ENCODE assay signal across 8 cellular contexts in the genomic region with DNA sequence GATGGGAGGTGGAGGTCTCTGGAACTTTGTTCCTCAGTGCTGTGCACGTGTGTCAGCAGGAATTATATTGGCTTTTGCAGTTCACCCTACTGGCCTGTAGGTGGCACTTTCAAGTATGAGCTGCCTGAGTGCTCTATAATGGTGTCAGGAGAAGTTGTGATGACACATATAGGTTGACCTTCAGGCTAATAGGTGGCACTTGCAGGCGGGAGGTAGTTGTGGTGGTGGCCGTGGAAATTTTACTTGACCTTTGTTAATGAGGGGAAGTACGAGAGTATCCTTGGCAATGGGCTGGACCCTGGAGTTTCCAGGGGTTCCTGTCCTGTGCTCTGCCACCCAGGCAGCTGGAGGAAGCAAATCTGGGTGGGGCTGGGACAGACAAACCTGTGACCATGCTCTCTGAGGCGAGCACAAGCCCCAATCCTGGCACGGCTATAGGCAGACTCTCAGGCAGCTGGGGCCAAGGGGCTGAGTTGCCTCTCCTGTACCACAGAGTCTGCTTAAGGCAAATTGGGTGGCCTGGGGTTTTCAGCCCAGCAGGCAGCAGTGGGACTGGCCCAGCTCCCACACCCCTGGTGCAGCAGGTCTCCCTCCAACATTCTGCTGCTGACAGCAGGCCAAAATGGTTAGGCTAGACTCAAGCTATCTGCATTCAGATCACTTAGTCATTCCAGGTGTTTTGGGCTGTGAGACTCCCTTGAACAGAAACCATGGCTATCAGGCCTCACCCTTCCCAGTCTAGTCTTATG.
DNase-seq lines count a peak whose midpoint lies in the region; ATAC-seq and TF ChIP-seq lines count a peak whose summit lies in the region.

No MANE protein-coding gene starts in this region.

- no peaks in the 10 kb centered on the region for H3K36me3 Mint-ChIP-seq in central memory CD8-positive, alpha-beta T cell (ENCODE audit: insufficient read depth)

- no peak overlapping the region for H3K4me3 Mint-ChIP-seq in central memory CD8-positive, alpha-beta T cell

- ATAC-seq in GM21528 (IDR thresholded peaks at IDR 0.05; ENCODE audit: low FRiP score, unreplicated experiment) (peak; percentile 92), HG03575 (IDR thresholded peaks at IDR 0.05; ENCODE audit: extremely low read depth, insufficient number of reproducible peaks, low FRiP score, unreplicated experiment) (peak; percentile 70), mucosa of descending colon (peak; percentile 96)
- peak; percentile 71 for ATAC-seq in central memory CD8-positive, alpha-beta T cell (replicated peaks; ENCODE audit: extremely low read depth, poor library complexity, severe bottlenecking)

- H3K4me1 ChIP-seq in mucosa of descending colon (ENCODE audit: low read depth) = no peaks in the 10 kb centered on the region

- no peaks in the 10 kb centered on the region for H3K9me3 ChIP-seq in mucosa of descending colon

- H3K27ac Mint-ChIP-seq in central memory CD8-positive, alpha-beta T cell (ENCODE audit: low read depth) = no peak overlapping the region

- no peaks in the 10 kb centered on the region for H3K36me3 ChIP-seq in mucosa of descending colon (ENCODE audit: low read depth)

- no peak overlapping the region for H3K4me3 ChIP-seq in mucosa of descending colon

- DNase-seq in NCI-H510A treated with DMSO at 0.1 percent for 48 hours (lab: John Stamatoyannopoulos, UW) (peak; percentile 32), NCI-H510A (lab: John Stamatoyannopoulos, UW) (no peak), SKM-1 (lab: John Stamatoyannopoulos, UW; ENCODE audit: unreplicated experiment) (peak; percentile 38), mucosa of descending colon (peak; percentile 19 to 53 (median 46)), DMS153 treated with DMSO at 0.1 percent for 48 hours (lab: John Stamatoyannopoulos, UW; ENCODE audit: unreplicated experiment) (no peak)
- DNase-seq in central memory CD8-positive, alpha-beta T cell (ENCODE audit: low spot score in 2 of 2) = no peak

- intact Hi-C loops in mucosa of descending colon (cut with DNase I, micrococcal nuclease) = no loop called here

- no peaks in the 10 kb centered on the region for H3K9me3 Mint-ChIP-seq in central memory CD8-positive, alpha-beta T cell

- peak; percentile 52 for TF ChIP-seq CTCF in mucosa of descending colon (IDR thresholded peaks at IDR 0.05)

- peaks cover 7% of the 10 kb centered on the region for H3K4me1 Mint-ChIP-seq in central memory CD8-positive, alpha-beta T cell

- peaks cover 7% of the 10 kb centered on the region for H3K27me3 Mint-ChIP-seq in central memory CD8-positive, alpha-beta T cell

Comparison
In these comparisons a context has a peak if more than half of its experiments do, and no peak if none do; other contexts are left out.
1. DNase-seq: peak in NCI-H510A treated with DMSO at 0.1 percent for 48 hours (single experiment), SKM-1 (single experiment) and mucosa of descending colon (3 of 3); none in NCI-H510A (single experiment), central memory CD8-positive, alpha-beta T cell (0 of 2) and DMS153 treated with DMSO at 0.1 percent for 48 hours (single experiment).
2. Peak in every context shown above with its lines, with median percentiles within 50 percentile points of each other: ATAC-seq.